ENCODE assay signal across 12 cellular contexts in genomic region chr2:131039908-131040660, GRCh38. TPM values are rescaled to one million over a fixed set of nuclear protein-coding genes. Genes with fewer than 3 reads are reported as not detected.
DNase-seq lines count a peak whose midpoint lies in the region; ATAC-seq and TF ChIP-seq lines count a peak whose summit lies in the region.
"Had no signal": no experiment of that assay in that cellular context is flagged by ENCODE, and none has a peak within 500 bp of the region (broad histone marks: within the 10 kb centered on the region; RNA-seq: fewer than 3 reads in every experiment).

No MANE protein-coding gene starts in this region.

- TF ChIP-seq CTCF in AG04450 (IDR thresholded peaks at IDR 0.05; ENCODE audit: low read depth, low read length), result no peak

- H3K9me3 Mint-ChIP-seq in activated naive CD8-positive, alpha-beta T cell treated with anti-CD3 and anti-CD28 coated beads, Interleukin-2, amount 10 ng/mL, durations not matched to agents 7 days and 5 days, result no peaks in the 10 kb centered on the region
- no peaks in the 10 kb centered on the region for H3K9me3 Mint-ChIP-seq in stimulated activated memory B cell treated with anti-CD40 and anti-IgM and Interleukin-4, amounts not matched to agents 10 μg/mL and 1 μg/mL and 100 μg/mL, for 72 hours
- H3K9me3 Mint-ChIP-seq: T-helper 1 cell treated with Interleukin-12 subunit alpha and Interleukin-12 subunit beta and Interleukin-4 antibody, amounts not matched to agents 30 μg/mL and 1 μg/mL, for 36 hours had no signal

- POLR2A ChIA-PET in AG04450 (lab: Yijun Ruan, JAX), result no interaction called here
- POLR2A ChIA-PET in activated naive CD8-positive, alpha-beta T cell treated with anti-CD3 and anti-CD28 coated beads, Interleukin-2, amount 10 ng/mL, durations not matched to agents 7 days and 5 days (lab: Charles Lee), result interaction anchor here (1.5 to 4.2 kb wide), 3 partner anchors 30 to 243 kb away, joined by 3 to 28 read pairs (median 26); partner anchors contain the start of gene FAM168B

- H3K36me3 ChIP-seq in H7 (replicated peaks; ENCODE audit: control insufficient read depth, insufficient read depth, low read length), result no peaks in the 10 kb centered on the region; the same call in 1 of the 2 replicates
- H3K36me3 ChIP-seq: transverse colon had no signal

- ATAC-seq in activated naive CD8-positive, alpha-beta T cell treated with anti-CD3 and anti-CD28 coated beads, Interleukin-2, amount 10 ng/mL, durations not matched to agents 7 days and 5 days (ENCODE audit: low read depth), result peak; percentile 55
- ATAC-seq in HG02610 (IDR thresholded peaks at IDR 0.05; ENCODE audit: unreplicated experiment), result no peak
- ATAC-seq in stimulated activated memory B cell treated with anti-CD40 and anti-IgM and Interleukin-4, amounts not matched to agents 10 μg/mL and 1 μg/mL and 100 μg/mL, for 72 hours, result no peak
- ATAC-seq: left lobe of liver had no signal

- H3K4me3 ChIP-seq in AG04450 (ENCODE audit: low read depth, low read length) (peak overlapping the region; percentile 27), H7 (ENCODE audit: insufficient read depth, low read depth, low read length) (no peak overlapping the region)

- CTCF ChIA-PET in AG04450 (lab: Charles Lee), result interaction anchor here (1.1 to 1.5 kb wide), 2 partner anchors 25 to 243 kb away, joined by 4 read pairs; no protein-coding TSS in a partner anchor

- H3K27me3 ChIP-seq in AG04450 (ENCODE audit: control insufficient read depth, insufficient read depth, low read length) (peaks cover 43% of the 10 kb centered on the region), H7 (ENCODE audit: control insufficient read depth, insufficient read depth, low read length) (peaks cover 14% of the 10 kb centered on the region)

- H3K4me1 Mint-ChIP-seq in activated naive CD8-positive, alpha-beta T cell treated with anti-CD3 and anti-CD28 coated beads, Interleukin-2, amount 10 ng/mL, durations not matched to agents 7 days and 5 days, result peaks cover 17% of the 10 kb centered on the region
- peaks cover 17% of the 10 kb centered on the region for H3K4me1 Mint-ChIP-seq in stimulated activated memory B cell treated with anti-CD40 and anti-IgM and Interleukin-4, amounts not matched to agents 10 μg/mL and 1 μg/mL and 100 μg/mL, for 72 hours

- DNase-seq in AG04450 (ENCODE audit: low read depth, low spot score), result no peak
- DNase-seq in H7, result peak; percentile 66
- peak; percentile 70 for DNase-seq in activated naive CD8-positive, alpha-beta T cell treated with anti-CD3 and anti-CD28 coated beads, Interleukin-2, amount 10 ng/mL, durations not matched to agents 7 days and 5 days
- peak; percentile 82 for DNase-seq in mesenteric fat pad (ENCODE audit: low spot score)
- no peak for DNase-seq in DMS79 (lab: John Stamatoyannopoulos, UW)
- DNase-seq in NCI-H69 (lab: John Stamatoyannopoulos, UW), result no peak
- DNase-seq: NCI-H774, transverse colon had no signal

- peak overlapping the region; percentile 91 for H3K27ac Mint-ChIP-seq in activated naive CD8-positive, alpha-beta T cell treated with anti-CD3 and anti-CD28 coated beads, Interleukin-2, amount 10 ng/mL, durations not matched to agents 7 days and 5 days
- H3K27ac Mint-ChIP-seq in stimulated activated memory B cell treated with anti-CD40 and anti-IgM and Interleukin-4, amounts not matched to agents 10 μg/mL and 1 μg/mL and 100 μg/mL, for 72 hours, result no peak overlapping the region
- H3K27ac Mint-ChIP-seq: T-helper 1 cell treated with Interleukin-12 subunit alpha and Interleukin-12 subunit beta and Interleukin-4 antibody, amounts not matched to agents 30 μg/mL and 1 μg/mL, for 36 hours had no signal

- H3K27me3 Mint-ChIP-seq in activated naive CD8-positive, alpha-beta T cell treated with anti-CD3 and anti-CD28 coated beads, Interleukin-2, amount 10 ng/mL, durations not matched to agents 7 days and 5 days, result peaks cover 8% of the 10 kb centered on the region
- H3K27me3 Mint-ChIP-seq in stimulated activated memory B cell treated with anti-CD40 and anti-IgM and Interleukin-4, amounts not matched to agents 10 μg/mL and 1 μg/mL and 100 μg/mL, for 72 hours, result peaks cover 57% of the 10 kb centered on the region

- no peak overlapping the region for H3K27ac ChIP-seq in AG04450 (ENCODE audit: low read depth, low read length)
- H3K27ac ChIP-seq: transverse colon had no signal

- H3K9me3 ChIP-seq in AG04450 (ENCODE audit: control insufficient read depth, insufficient read depth, low read length), result no peaks in the 10 kb centered on the region; the same call in 1 of the 2 replicates
- H3K9me3 ChIP-seq: transverse colon had no signal

- H3K4me3 Mint-ChIP-seq in activated naive CD8-positive, alpha-beta T cell treated with anti-CD3 and anti-CD28 coated beads, Interleukin-2, amount 10 ng/mL, durations not matched to agents 7 days and 5 days, result peak overlapping the region; percentile 83
- H3K4me3 Mint-ChIP-seq in stimulated activated memory B cell treated with anti-CD40 and anti-IgM and Interleukin-4, amounts not matched to agents 10 μg/mL and 1 μg/mL and 100 μg/mL, for 72 hours, result no peak overlapping the region
- H3K4me3 Mint-ChIP-seq: T-helper 1 cell treated with Interleukin-12 subunit alpha and Interleukin-12 subunit beta and Interleukin-4 antibody, amounts not matched to agents 30 μg/mL and 1 μg/mL, for 36 hours had no signal

- H3K36me3 Mint-ChIP-seq in activated naive CD8-positive, alpha-beta T cell treated with anti-CD3 and anti-CD28 coated beads, Interleukin-2, amount 10 ng/mL, durations not matched to agents 7 days and 5 days, result peaks cover 3% of the 10 kb centered on the region
- no peaks in the 10 kb centered on the region for H3K36me3 Mint-ChIP-seq in stimulated activated memory B cell treated with anti-CD40 and anti-IgM and Interleukin-4, amounts not matched to agents 10 μg/mL and 1 μg/mL and 100 μg/mL, for 72 hours

RNA-seq across cellular contexts. Expression of gene FAM168B, which starts 53.2 kb away (rescaled TPM):
- 84.3 and 99.2 TPM in 2 replicates for polyA plus RNA-seq in AG04450 (2011; rRNA removed)
- polyA minus RNA-seq in AG04450 (2011; rRNA and poly(A)+ RNA removed), result 69.9 and 101 TPM in 2 replicates
- total RNA-seq in H7 (2014; rRNA removed; shearing (Covaris generic)), result 57.6 and 73.6 TPM in 2 replicates
- total RNA-seq in activated naive CD8-positive, alpha-beta T cell treated with anti-CD3 and anti-CD28 coated beads, Interleukin-2, amount 10 ng/mL, durations not matched to agents 7 days and 5 days, result 10 to 100 TPM; 63.0 to 67.9 TPM
- total RNA-seq in mesenteric fat pad, result 120 TPM

Comparison
In these comparisons a context has a peak if more than half of its experiments do, and no peak if none do; other contexts are left out.
1. DNase-seq: peak in H7 (single experiment), activated naive CD8-positive, alpha-beta T cell treated with anti-CD3 and anti-CD28 coated beads, Interleukin-2, amount 10 ng/mL, durations not matched to agents 7 days and 5 days (single experiment) and mesenteric fat pad (single experiment); none in AG04450 (single experiment), DMS79 (single experiment) and NCI-H69 (single experiment).